7 cellular contexts compared by ENCODE assay signal in the genomic region with DNA sequence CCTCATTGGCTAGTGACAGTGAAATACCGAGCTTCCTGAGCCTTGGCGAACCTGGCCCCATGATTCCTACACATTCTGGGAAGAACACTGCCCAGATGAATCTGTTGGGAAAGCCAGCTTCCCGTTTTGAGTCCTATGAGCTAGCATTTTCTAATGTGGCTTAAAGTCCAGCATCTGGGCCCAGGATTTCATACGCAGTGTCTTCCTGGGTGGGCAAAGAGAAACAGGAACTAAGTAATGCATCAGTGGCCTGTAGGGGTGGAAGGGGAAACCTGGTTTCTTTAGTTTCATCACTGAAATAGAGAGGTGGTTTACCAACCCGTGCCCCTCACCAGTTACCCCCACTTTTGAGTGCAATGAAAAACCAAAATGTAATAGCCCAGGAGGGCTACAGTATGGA.
DNase-seq lines count a peak whose midpoint lies in the region; ATAC-seq and TF ChIP-seq lines count a peak whose summit lies in the region.
"Not testable (repeated sequence)": the region's sequence is repeated elsewhere in the genome, so short reads cannot be mapped to it uniquely, and the experiment has no call there.

No MANE protein-coding gene starts in this region.

- not testable (repeated sequence) for TF ChIP-seq CTCF in lower lobe of right lung (IDR thresholded peaks at IDR 0.05)

- not testable (repeated sequence) for H3K4me1 ChIP-seq in lower lobe of right lung

- ATAC-seq in GM18861 (IDR thresholded peaks at IDR 0.05; ENCODE audit: unreplicated experiment) (peak; percentile 49), GM21367 (IDR thresholded peaks at IDR 0.05; ENCODE audit: unreplicated experiment) (peak; percentile 55), HG02610 (IDR thresholded peaks at IDR 0.05; ENCODE audit: unreplicated experiment) (peak; percentile 39), HG03097 (IDR thresholded peaks at IDR 0.05; ENCODE audit: low FRiP score, unreplicated experiment) (peak; percentile 47), HG03521 (IDR thresholded peaks at IDR 0.05; ENCODE audit: unreplicated experiment) (peak; percentile 47), esophagus mucosa (peak; percentile 7), lower lobe of right lung (peak; percentile 50 to 68)

- intact Hi-C loops in lower lobe of right lung (cut with DNase I): not testable (repeated sequence)

- not testable (repeated sequence) for H3K9me3 ChIP-seq in lower lobe of right lung

- not testable (repeated sequence) for H3K36me3 ChIP-seq in lower lobe of right lung

- not testable (repeated sequence) for DNase-seq in lower lobe of right lung

- H3K27ac ChIP-seq in lower lobe of right lung: not testable (repeated sequence)

- H3K27me3 ChIP-seq in lower lobe of right lung (ENCODE audit: low read depth): not testable (repeated sequence)

- H3K4me3 ChIP-seq in lower lobe of right lung: not testable (repeated sequence)

Comparison
In these comparisons a context has a peak if more than half of its experiments do, and no peak if none do; other contexts are left out.
1. ATAC-seq: peak in every context shown above with its lines; median percentile 59 in lower lobe of right lung; 55 in GM21367; 49 in GM18861; 47 in HG03097; 47 in HG03521; 39 in HG02610; 7 in esophagus mucosa.